ENCODE assay signal across 8 cellular contexts in the genomic region with DNA sequence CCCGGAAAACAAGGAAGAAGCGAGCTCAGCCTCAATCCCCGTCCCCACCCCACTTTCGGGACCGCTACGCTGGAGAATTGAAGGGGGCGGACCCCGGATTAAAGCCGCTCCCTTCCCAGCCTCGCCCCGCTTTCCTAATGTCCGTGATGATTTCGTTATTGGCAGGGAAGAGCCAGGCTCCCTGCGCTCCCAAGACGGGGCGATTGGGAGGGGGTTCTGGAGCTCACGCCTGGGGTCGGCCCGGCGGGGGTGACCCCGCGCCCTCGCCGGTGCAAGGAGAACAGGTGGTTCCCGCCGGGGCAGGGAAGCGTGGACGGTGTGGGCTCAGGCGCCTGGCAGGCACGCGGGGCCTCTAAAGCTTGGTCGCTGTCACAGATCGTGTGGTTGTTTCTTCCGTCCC.
DNase-seq lines count a peak whose midpoint lies in the region; ATAC-seq and TF ChIP-seq lines count a peak whose summit lies in the region.
"Not testable (repeated sequence)": the region's sequence is repeated elsewhere in the genome, so short reads cannot be mapped to it uniquely, and the experiment has no call there.

No MANE protein-coding gene starts in this region.

- not testable (repeated sequence) for H3K9me3 ChIP-seq in BE2C; NT2/D1 (ENCODE audit: insufficient read depth, low read length); upper lobe of right lung
- H3K9me3 ChIP-seq in gastroesophageal sphincter: peaks cover 0 to 26% (median 0%) of the 10 kb centered on the region in 3 donors

- 85% methylated on average over 12 of the region's 34 CpGs; no CpG with 5 or more reads in 1 of the 2 donors for WGBS in gastroesophageal sphincter (ENCODE audit: low coverage in 1 of 2), 2 donors

- ATAC-seq in gastroesophageal sphincter (peak; percentile 19), upper lobe of right lung (peak; percentile 6)

- TF ChIP-seq CTCF in BE2C (IDR thresholded peaks at IDR 0.05; ENCODE audit: low read depth, low read length); gastroesophageal sphincter (IDR thresholded peaks at IDR 0.05); upper lobe of right lung (IDR thresholded peaks at IDR 0.05): not testable (repeated sequence)

- not testable (repeated sequence) for H3K36me3 ChIP-seq in BE2C; NT2/D1 (ENCODE audit: insufficient read depth, insufficient read length, low read length); gastroesophageal sphincter; upper lobe of right lung

- peak overlapping the region; percentile 50 for H3K9ac ChIP-seq in NT2/D1 (ENCODE audit: insufficient read length, low read depth)

- TF ChIP-seq POLR2A in gastroesophageal sphincter (IDR thresholded peaks at IDR 0.05): not testable (repeated sequence)

- not testable (repeated sequence) for H3K4me1 ChIP-seq in BE2C; NT2/D1 (ENCODE audit: insufficient read depth, insufficient read length); gastroesophageal sphincter; upper lobe of right lung

- H3K4me3 ChIP-seq in BE2C (ENCODE audit: low read depth, low read length); gastroesophageal sphincter; upper lobe of right lung: not testable (repeated sequence)
- peak overlapping the region; percentile 33 for H3K4me3 ChIP-seq in NT2/D1 (ENCODE audit: insufficient read length, low read depth)

- not testable (repeated sequence) for H3K27me3 ChIP-seq in BE2C; NT2/D1 (ENCODE audit: insufficient read depth, insufficient read length); upper lobe of right lung
- H3K27me3 ChIP-seq in gastroesophageal sphincter: peaks cover 26% of the 10 kb centered on the region

- TF ChIP-seq EP300 in gastroesophageal sphincter (IDR thresholded peaks at IDR 0.05): not testable (repeated sequence)

- intact Hi-C loops in posterior vena cava (cut with DNase I); upper lobe of right lung (cut with DNase I): not testable (repeated sequence)

- peak; percentile 23 for DNase-seq in BE2C
- not testable (repeated sequence) for DNase-seq in NT2/D1 (ENCODE audit: low read depth, low spot score)
- DNase-seq in activated effector memory CD4-positive, alpha-beta T cell treated with anti-CD3 and anti-CD28 coated beads, Interleukin-2, amount 50 U/mL, for 16 hours: peak; percentile 64
- peak; percentile 52 for DNase-seq in islet precursor cell
- DNase-seq in lung microvascular endothelial cell (ENCODE audit: low read depth in 2 of 2): peak; percentile 1 to 6
- peak; percentile 66 for DNase-seq in posterior vena cava (ENCODE audit: low spot score)
- DNase-seq in upper lobe of right lung: peak; percentile 68

- H3K27ac ChIP-seq in gastroesophageal sphincter, upper lobe of right lung: not testable (repeated sequence)
